In genomic region chr17:37405955-37406634, GRCh38 we compare ENCODE assay signal across 8 cellular contexts. TPM values are rescaled to one million over a fixed set of nuclear protein-coding genes. Genes with fewer than 3 reads are reported as not detected.
DNase-seq lines count a peak whose midpoint lies in the region; ATAC-seq and TF ChIP-seq lines count a peak whose summit lies in the region.

No MANE protein-coding gene starts in this region.

- H3K27me3 ChIP-seq in GM06990 (replicated peaks; ENCODE audit: control insufficient read depth, insufficient read depth, low read length) (no peaks in the 10 kb centered on the region), GM23248 (replicated peaks; ENCODE audit: insufficient read depth) (no peaks in the 10 kb centered on the region), colonic mucosa (no peaks in the 10 kb centered on the region)

- H3K9me3 ChIP-seq in GM23248 (ENCODE audit: low read depth) (no peaks in the 10 kb centered on the region), colonic mucosa (no peaks in the 10 kb centered on the region)

- peak overlapping the region; percentile 93 to 97 (median 97) for H3K4me3 Mint-ChIP-seq in naive B cell

- peaks cover 16 to 63% (median 18%) of the 10 kb centered on the region in 3 donors for H3K4me1 Mint-ChIP-seq in naive B cell

- peak overlapping the region; percentile 76 to 95 (median 90) for H3K27ac Mint-ChIP-seq in naive B cell

- H3K36me3 Mint-ChIP-seq in naive B cell = no peaks in the 10 kb centered on the region

- H3K9me3 Mint-ChIP-seq in naive B cell = peaks cover 0 to 2% (median 0%) of the 10 kb centered on the region in 7 donors

- DNase-seq in GM06990 (ENCODE audit: extremely low read depth, insufficient read length) (no peak), GM23248 (peak; percentile 32), NCI-H2227 (lab: John Stamatoyannopoulos, UW; ENCODE audit: unreplicated experiment) (peak; percentile 49), colonic mucosa (no peak), naive B cell (no peak), pons (ENCODE audit: low spot score) (no peak), GM19240 (ENCODE audit: insufficient read length, low spot score) (no peak), inferior parietal cortex (ENCODE audit: extremely low spot score) (no peak)

- H3K9ac ChIP-seq in GM23248 (peak overlapping the region; percentile 89), colonic mucosa (ENCODE audit: low read depth in 2 of 2, low read length in 2 of 2) (peak overlapping the region; percentile 73 to 89)

- H3K27me3 Mint-ChIP-seq in naive B cell = no peaks in the 10 kb centered on the region

- peaks cover 6% of the 10 kb centered on the region; the same call in 1 of the 2 replicates for H3F3A ChIP-seq in GM23248 (ENCODE audit: insufficient read depth)

- H3K4me3 ChIP-seq in GM06990 (replicated peaks; ENCODE audit: low read depth, low read length) (peak overlapping the region; percentile 77), GM23248 (peak overlapping the region; percentile 95), colonic mucosa (peak overlapping the region; percentile 72)

- peaks cover under 1% of the 10 kb centered on the region; the same call in 1 of the 2 replicates for H3K36me3 ChIP-seq in GM06990 (ENCODE audit: control insufficient read depth, insufficient read depth, low read length)
- peaks cover 1% of the 10 kb centered on the region; the same call in 1 of the 2 replicates for H3K36me3 ChIP-seq in GM23248 (ENCODE audit: low read depth)
- H3K36me3 ChIP-seq in colonic mucosa = no peaks in the 10 kb centered on the region

- peak overlapping the region; percentile 96 for H2AFZ ChIP-seq in GM23248

- H3K27ac ChIP-seq in GM23248 (peak overlapping the region; percentile 73), colonic mucosa (peak overlapping the region; percentile 97)

- TF ChIP-seq CTCF in GM06990 (IDR thresholded peaks at IDR 0.05; ENCODE audit: insufficient read depth, low read length, poor library complexity, severe bottlenecking) (no peak), colonic mucosa (IDR thresholded peaks at IDR 0.05) (no peak)

- H3K9me2 ChIP-seq in GM23248 (ENCODE audit: insufficient read depth) = no peaks in the 10 kb centered on the region

- peaks cover 83% of the 10 kb centered on the region for H3K79me2 ChIP-seq in GM23248 (ENCODE audit: insufficient read depth)

- peak overlapping the region; percentile 83 for H3K4me2 ChIP-seq in GM23248 (ENCODE audit: unreplicated experiment)

- H4K20me1 ChIP-seq in GM23248 (ENCODE audit: insufficient read depth) = no peaks in the 10 kb centered on the region

- WGBS in GM23248 (ENCODE audit: low coverage in 1 of 2, low lambda C conversion rate in 2 of 2, missing lambda C conversion rate in 2 of 2), 2 experiments = 0 to 1% methylated on average over 21 of the region's 21 CpGs

- peaks cover 18% of the 10 kb centered on the region for H3K4me1 ChIP-seq in GM23248 (ENCODE audit: insufficient read depth)
- no peaks in the 10 kb centered on the region for H3K4me1 ChIP-seq in colonic mucosa

- in situ Hi-C loops in GM23248 (cut with MboI) = no loop called here

- ATAC-seq in naive B cell (ENCODE audit: low read depth in 2 of 2) = peak; percentile 32 to 34

- intact Hi-C loops in colonic mucosa (cut with DNase I) = no loop called here

RNA-seq across cellular contexts. Expression of gene ACACA, which starts 0.5 kb away (rescaled TPM):
- total RNA-seq in GM23248 (2014; rRNA removed; shearing (Covaris generic)) = 21.9 and 38.3 TPM in 2 replicates
- polyA plus RNA-seq in GM23248 (2016; fragmentation: Nextera tagmentation; extraction: Ambion mirVana) = 10.2 and 10.3 TPM in 2 replicates
- 10 to 100 TPM; 59.5 to 72.6 TPM for total RNA-seq in colonic mucosa
- 10 to 100 TPM in 2 of 6 donors, 1 to 10 TPM in 4; 4.7 to 12.7 (median 7.7) TPM for polyA plus RNA-seq in naive B cell (ENCODE audit: low read depth in 6 of 6)

RNA-seq across cellular contexts. Expression of gene TADA2A, which starts 0.6 kb away (rescaled TPM):
- 16.9 and 18.3 TPM in 2 replicates for total RNA-seq in GM23248 (2014; rRNA removed; shearing (Covaris generic))
- 15.1 and 16.7 TPM in 2 replicates for polyA plus RNA-seq in GM23248 (2016; fragmentation: Nextera tagmentation; extraction: Ambion mirVana)
- 10 to 100 TPM; 16.6 to 22.5 TPM for total RNA-seq in colonic mucosa
- polyA plus RNA-seq in naive B cell (ENCODE audit: low read depth in 6 of 6) = 10 to 100 TPM in 2 of 6 donors, 1 to 10 TPM in 4; 4.3 to 16.3 (median 6.2) TPM

RNA-seq across cellular contexts. Expression of gene C17orf78, which starts 30.3 kb away (rescaled TPM):
- total RNA-seq in GM23248 (2014; rRNA removed; shearing (Covaris generic)) = not detected in 2 replicates
- polyA plus RNA-seq in GM23248 (2016; fragmentation: Nextera tagmentation; extraction: Ambion mirVana) (not detected in 2 replicates), naive B cell (ENCODE audit: low read depth in 6 of 6) (not detected)
- not detected for total RNA-seq in colonic mucosa

Comparison
In these comparisons a context has a peak if more than half of its experiments do, and no peak if none do; other contexts are left out.
1. DNase-seq: peak in GM23248 (single experiment) and NCI-H2227 (single experiment); none in GM06990 (single experiment), colonic mucosa (single experiment), naive B cell (single experiment), pons (single experiment), GM19240 (single experiment) and inferior parietal cortex (single experiment).
2. Peak in every context shown above with its lines, with median percentiles within 50 percentile points of each other: H3K4me3 ChIP-seq.